8 cellular contexts compared by ENCODE assay signal in genomic region chr3:129934234-129935123, GRCh38. TPM values are rescaled to one million over a fixed set of nuclear protein-coding genes. Genes with fewer than 3 reads are reported as not detected.
DNase-seq lines count a peak whose midpoint lies in the region; ATAC-seq and TF ChIP-seq lines count a peak whose summit lies in the region.

No MANE protein-coding gene starts in this region.

- peaks cover 3% of the 10 kb centered on the region for H3K9me3 Mint-ChIP-seq in glutamatergic neuron (ENCODE audit: unreplicated experiment)

- H3K27me3 Mint-ChIP-seq in glutamatergic neuron (ENCODE audit: unreplicated experiment): peaks cover 4% of the 10 kb centered on the region

- POLR2A ChIA-PET in A673 (lab: Charles Lee; ENCODE audit: low non-redundant PET): no interaction called here

- intact Hi-C loops in A673 (cut with micrococcal nuclease; ENCODE audit: unreplicated experiment): loop anchor here (1.0 to 2.0 kb wide), 5 partner anchors 106 to 551 kb away; no protein-coding TSS in a partner anchor

- H3K27me3 ChIP-seq in A673 (replicated peaks; ENCODE audit: insufficient read depth, low read depth, low read length, poor library complexity): no peaks in the 10 kb centered on the region

- peaks cover 3% of the 10 kb centered on the region for H3K4me1 Mint-ChIP-seq in glutamatergic neuron (ENCODE audit: low read depth, unreplicated experiment)

- no peak overlapping the region for H3K4me3 Mint-ChIP-seq in glutamatergic neuron (ENCODE audit: unreplicated experiment)

- no peak overlapping the region for H3K27ac ChIP-seq in A673 (ENCODE audit: low read depth, low read length, poor library complexity, severe bottlenecking)

- peaks cover 16% of the 10 kb centered on the region for H3K4me1 ChIP-seq in A673 (ENCODE audit: insufficient read depth, low read length, poor library complexity, severe bottlenecking)

- H3K9me3 ChIP-seq in A673 (ENCODE audit: low read depth, low read length, poor library complexity, severe bottlenecking): peaks cover 3% of the 10 kb centered on the region

- no peak overlapping the region for H3K27ac Mint-ChIP-seq in glutamatergic neuron (ENCODE audit: unreplicated experiment)

- BruUV-seq in A673 (replicated peaks; lab: Mats Ljungman, UMichigan): no TSS peak

- CTCF ChIA-PET in A673 (lab: Charles Lee): interaction anchor here (1.1 kb wide), 1 partner anchor 444 kb away, joined by 4 read pairs; no protein-coding TSS in a partner anchor

- peaks cover 4% of the 10 kb centered on the region for H3K36me3 Mint-ChIP-seq in glutamatergic neuron (ENCODE audit: unreplicated experiment)

- H3K4me3 ChIP-seq in A673 (ENCODE audit: low read depth, low read length, poor library complexity, severe bottlenecking) (no peak overlapping the region), retinal pigment epithelial cell (ENCODE audit: low read length) (no peak overlapping the region)

- no peaks in the 10 kb centered on the region for H3K36me3 ChIP-seq in A673 (ENCODE audit: insufficient read depth, low read length, poor library complexity, severe bottlenecking)

- no peak for ATAC-seq in HG02852 (IDR thresholded peaks at IDR 0.05; ENCODE audit: unreplicated experiment)
- ATAC-seq in HG03565 (IDR thresholded peaks at IDR 0.05; ENCODE audit: unreplicated experiment): no peak

- TF ChIP-seq CTCF in A673 (conservative IDR thresholded peaks at IDR 0.05; ENCODE audit: low read depth, low read length): peak; percentile 95
- peak; percentile 96 for TF ChIP-seq CTCF in glutamatergic neuron (IDR thresholded peaks at IDR 0.05; ENCODE audit: partially characterized antibody, unreplicated experiment)
- peak; percentile 83 for TF ChIP-seq CTCF in retinal pigment epithelial cell (conservative IDR thresholded peaks at IDR 0.05; ENCODE audit: low read depth, low read length)

- peak; percentile 62 for DNase-seq in A673 (ENCODE audit: low spot score)
- peak; percentile 67 for DNase-seq in GM03348 (ENCODE audit: low spot score)
- DNase-seq in NCI-H2196 treated with DMSO at 0.1 percent for 48 hours (lab: John Stamatoyannopoulos, UW; ENCODE audit: unreplicated experiment): peak; percentile 13
- peak; percentile 37 to 41 for DNase-seq in activated T-cell treated with anti-CD3 and anti-CD28 coated beads, Interleukin-2, amount 50 U/mL, for 48 hours
- DNase-seq in glutamatergic neuron: peak; percentile 60
- DNase-seq in retinal pigment epithelial cell (ENCODE audit: low read depth): no peak

RNA-seq across cellular contexts. Expression of gene TRH, which starts 40.0 kb away (rescaled TPM):
- not detected in 2 replicates for total RNA-seq in A673 (2021)
- 1.7 TPM for total RNA-seq in glutamatergic neuron (ENCODE audit: unreplicated experiment)

RNA-seq across cellular contexts. Expression of gene TMCC1, which starts 41.0 kb away (rescaled TPM):
- 29.4 and 32.8 TPM in 2 replicates for total RNA-seq in A673 (2021)
- total RNA-seq in glutamatergic neuron (ENCODE audit: unreplicated experiment): 42.2 TPM
